Comparison of ENCODE assay signal across 8 cellular contexts in genomic region chr2:210171309-210172218, GRCh38.
DNase-seq lines count a peak whose midpoint lies in the region; ATAC-seq lines count a peak whose summit lies in the region.

Gene KANSL1L (minus strand): TSS chr2:210171409. CDS start chr2:210154582, 16,827 bp downstream.

- peak; percentile 96 for DNase-seq in AG08396 (ENCODE audit: low spot score)
- peak; percentile 71 for DNase-seq in NCI-H226
- peak; percentile 88 to 93 (median 93) for DNase-seq in activated CD4-positive, CD25-positive, alpha-beta regulatory T cell (lab: John Stamatoyannopoulos, UW)
- DNase-seq in central memory CD4-positive, alpha-beta T cell, result peak; percentile 93
- DNase-seq in iris pigment epithelial cell (ENCODE audit: low read depth), result peak; percentile 97
- peak; percentile 95 to 97 for DNase-seq in stimulated activated CD4-positive, alpha-beta T cell treated with anti-CD3 and anti-CD28 coated beads, Interleukin-12 subunit alpha, Interleukin-12 subunit beta, amount 100 ng/mL, for 24 hours (ENCODE audit: low read depth in 2 of 2)

- peak; percentile 78 for ATAC-seq in GM19023 (IDR thresholded peaks at IDR 0.05; ENCODE audit: unreplicated experiment)
- ATAC-seq in HG03196 (IDR thresholded peaks at IDR 0.05; ENCODE audit: unreplicated experiment), result peak; percentile 73

Comparison
In these comparisons a context has a peak if more than half of its experiments do, and no peak if none do; other contexts are left out.
1. Peak in every context shown above with its lines: DNase-seq and ATAC-seq.